ENCODE assay signal across 8 cellular contexts in the genomic region with DNA sequence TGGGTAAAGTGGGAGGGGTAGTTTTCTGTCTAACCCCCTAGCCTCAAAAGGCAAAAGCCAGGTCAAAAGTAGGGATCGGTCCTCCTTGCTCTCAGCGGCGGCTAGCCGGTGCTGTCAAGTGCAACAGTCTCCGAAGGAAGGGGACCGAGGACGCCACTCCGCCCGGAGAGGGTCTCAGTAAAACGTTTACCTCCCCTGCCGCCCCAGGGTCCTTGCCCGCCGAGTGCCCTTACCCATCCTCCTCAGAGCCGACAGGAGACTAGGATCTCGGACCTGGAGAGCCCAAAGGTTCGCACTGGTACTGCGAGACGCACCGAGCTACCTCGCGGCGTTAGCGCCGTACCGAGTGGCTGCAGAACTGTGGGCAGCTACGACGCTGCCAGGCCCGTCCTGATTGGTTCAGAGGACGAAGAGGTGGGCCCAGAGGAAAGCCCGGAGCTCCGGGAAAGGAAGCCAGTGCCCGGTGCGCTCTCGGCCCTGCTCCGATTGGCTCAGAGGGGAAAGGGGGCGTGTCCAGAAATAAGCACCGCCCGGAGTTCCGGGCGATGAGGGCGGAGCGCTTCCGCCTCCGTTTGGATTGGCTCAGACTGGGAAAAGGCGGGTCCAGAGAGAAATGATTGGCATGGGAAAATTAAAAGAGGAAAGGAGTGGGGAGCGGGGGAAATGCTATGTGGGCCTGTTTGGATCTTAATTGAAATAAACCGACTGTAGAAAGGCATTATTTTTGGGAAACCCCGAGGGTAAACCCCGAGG. TPM values are rescaled to one million over a fixed set of nuclear protein-coding genes. Genes with fewer than 3 reads are reported as not detected.
DNase-seq lines count a peak whose midpoint lies in the region; ATAC-seq and TF ChIP-seq lines count a peak whose summit lies in the region.
"Not testable (repeated sequence)": the region's sequence is repeated elsewhere in the genome, so short reads cannot be mapped to it uniquely, and the experiment has no call there.

A gene with protein sequence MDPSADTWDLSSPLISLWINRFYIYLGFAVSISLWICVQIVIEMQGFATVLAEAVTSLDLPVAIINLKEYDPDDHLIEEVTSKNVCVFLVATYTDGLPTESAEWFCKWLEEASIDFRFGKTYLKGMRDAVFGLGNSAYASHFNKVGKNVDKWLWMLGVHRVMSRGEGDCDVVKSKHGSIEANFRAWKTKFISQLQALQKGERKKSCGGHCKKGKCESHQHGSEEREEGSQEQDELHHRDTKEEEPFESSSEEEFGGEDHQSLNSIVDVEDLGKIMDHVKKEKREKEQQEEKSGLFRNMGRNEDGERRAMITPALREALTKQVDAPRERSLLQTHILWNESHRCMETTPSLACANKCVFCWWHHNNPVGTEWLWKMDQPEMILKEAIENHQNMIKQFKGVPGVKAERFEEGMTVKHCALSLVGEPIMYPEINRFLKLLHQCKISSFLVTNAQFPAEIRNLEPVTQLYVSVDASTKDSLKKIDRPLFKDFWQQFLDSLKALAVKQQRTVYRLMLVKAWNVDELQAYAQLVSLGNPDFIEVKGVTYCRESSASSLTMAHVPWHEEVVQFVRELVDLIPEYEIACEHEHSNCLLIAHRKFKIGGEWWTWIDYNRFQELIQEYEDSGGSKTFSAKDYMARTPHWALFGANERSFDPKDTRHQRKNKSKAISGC (minus strand): TSS at position 362 of the 753 bp plus-strand sequence. CDS start 125 bp downstream, at position 237.

- intact Hi-C loops in Panc1 (cut with micrococcal nuclease; ENCODE audit: unreplicated experiment): loop anchor here (5.0 kb wide), 1 partner anchor 84 kb away; no protein-coding TSS in a partner anchor

- ATAC-seq in GM21786 (IDR thresholded peaks at IDR 0.05; ENCODE audit: unreplicated experiment) (peak; percentile 88), Panc1 (peak; percentile 97), esophagus mucosa (peak; percentile 96)
- peak; percentile 90 for ATAC-seq in activated T-cell treated with anti-CD3 and anti-CD28 coated beads, Interleukin-2, amount 50 U/mL, for 72 hours (replicated peaks in 1 of 2)

- H3K36me3 Mint-ChIP-seq in activated T-cell treated with anti-CD3 and anti-CD28 coated beads, Interleukin-2, amount 50 U/mL, for 72 hours (ENCODE audit: insufficient read depth in 2 of 2): peaks cover 8 to 15% of the 10 kb centered on the region in 2 donors

- BruUV-seq in Panc1 (replicated peaks; lab: Mats Ljungman, UMichigan): not testable (repeated sequence)

- H3K36me3 ChIP-seq in KMS-11 (ENCODE audit: insufficient read depth): peaks cover 22% of the 10 kb centered on the region; the same call in 1 of the 2 replicates
- not testable (repeated sequence) for H3K36me3 ChIP-seq in Panc1 (ENCODE audit: control insufficient read depth, insufficient read depth, low read length); mucosa of stomach (ENCODE audit: control insufficient read depth, insufficient read depth, low read length)

- H3K4me1 Mint-ChIP-seq in activated T-cell treated with anti-CD3 and anti-CD28 coated beads, Interleukin-2, amount 50 U/mL, for 72 hours (ENCODE audit: low read depth): peaks cover 35% of the 10 kb centered on the region

- POLR2A ChIA-PET in Panc1 (lab: Charles Lee): not testable (repeated sequence)

- not testable (repeated sequence) for H3K9me3 ChIP-seq in Panc1 (ENCODE audit: control insufficient read depth, insufficient read depth, low read depth, low read length); mucosa of stomach (ENCODE audit: control insufficient read depth, low read length)

- H3K4me1 ChIP-seq in KMS-11 (ENCODE audit: low read depth, poor library complexity, severe bottlenecking): peaks cover 49% of the 10 kb centered on the region
- not testable (repeated sequence) for H3K4me1 ChIP-seq in Panc1 (ENCODE audit: control insufficient read depth, insufficient read depth, low read length); mucosa of stomach (ENCODE audit: control insufficient read depth, insufficient read depth, low read length)

- H3K27ac ChIP-seq in KMS-11: peak within 1 kb of the TSS; percentile 64
- peak within 1 kb of the TSS; percentile 86 for H3K27ac ChIP-seq in Panc1 (ENCODE audit: low read length)

- TF ChIP-seq CTCF in KMS-11 (conservative IDR thresholded peaks at IDR 0.05; ENCODE audit: low read depth, low read length); Panc1 (IDR thresholded peaks at IDR 0.05): not testable (repeated sequence)

- H3K27me3 ChIP-seq in KMS-11 (ENCODE audit: insufficient read depth, low read depth); Panc1 (ENCODE audit: control insufficient read depth, insufficient read depth, low read length); mucosa of stomach (ENCODE audit: control insufficient read depth, insufficient read depth, low read length): not testable (repeated sequence)

- H2AFZ ChIP-seq in KMS-11 (ENCODE audit: low read depth): peak within 1 kb of the TSS; percentile 72

- H3K27ac Mint-ChIP-seq in activated T-cell treated with anti-CD3 and anti-CD28 coated beads, Interleukin-2, amount 50 U/mL, for 72 hours: peak within 1 kb of the TSS; percentile 94

- H3K4me2 ChIP-seq in KMS-11: peak within 1 kb of the TSS; percentile 87

- DNase-seq in DMS79 treated with DMSO at 0.1 percent for 48 hours (lab: John Stamatoyannopoulos, UW): peak; percentile 96
- DNase-seq in Panc1 (ENCODE audit: low read depth, low spot score): peak; percentile 97
- peak; percentile 98 for DNase-seq in activated T-cell treated with anti-CD3 and anti-CD28 coated beads, Interleukin-2, amount 50 U/mL, for 72 hours
- peak; percentile 97 for DNase-seq in stimulated activated CD8-positive, alpha-beta memory T cell treated with anti-CD3 and anti-CD28 coated beads, Interleukin-4, amount 100 ng/mL, for 48 hours

- peaks cover 10% of the 10 kb centered on the region; the same call in 1 of the 2 replicates for H4K20me1 ChIP-seq in KMS-11 (ENCODE audit: insufficient read depth)

- H3K4me3 ChIP-seq in KMS-11 (IDR thresholded peaks at IDR 0.05; ENCODE audit: insufficient read depth, low read depth, low read length) (peak within 1 kb of the TSS; percentile 44), Panc1 (ENCODE audit: low read depth in 2 of 2, low read length in 2 of 2) (peak within 1 kb of the TSS; percentile 81 to 89), mucosa of stomach (ENCODE audit: low read length) (peak within 1 kb of the TSS; percentile 67)

- H3K4me3 Mint-ChIP-seq in activated T-cell treated with anti-CD3 and anti-CD28 coated beads, Interleukin-2, amount 50 U/mL, for 72 hours: peak within 1 kb of the TSS; percentile 92 to 95

- peak within 1 kb of the TSS; percentile 73 for H3K9ac ChIP-seq in KMS-11
- H3K9ac ChIP-seq in mucosa of stomach (ENCODE audit: low read length): peak within 1 kb of the TSS; percentile 53

- CTCF ChIA-PET in Panc1 (lab: Charles Lee): interaction anchor here (0.7 kb wide), 1 partner anchor 91 kb away, joined by 4 read pairs; no protein-coding TSS in a partner anchor

- peaks cover 69% of the 10 kb centered on the region for H3K79me2 ChIP-seq in KMS-11 (ENCODE audit: insufficient read depth, low read depth)

- not testable (repeated sequence) for H3K9me3 Mint-ChIP-seq in activated T-cell treated with anti-CD3 and anti-CD28 coated beads, Interleukin-2, amount 50 U/mL, for 72 hours

- not testable (repeated sequence) for H3K27me3 Mint-ChIP-seq in activated T-cell treated with anti-CD3 and anti-CD28 coated beads, Interleukin-2, amount 50 U/mL, for 72 hours (ENCODE audit: low read depth)

- in situ Hi-C loops in Panc1 (cut with HindIII; ENCODE audit: low pct_unique_long_range_greater_than_20kb, low sequenced_read_pairs): not testable (repeated sequence)

RNA-seq across cellular contexts. Expression of the gene that starts here (rescaled TPM):
- total RNA-seq in Panc1 (2021; ENCODE audit: unreplicated experiment) (2.3 TPM), esophagus mucosa (1.00 TPM)
- polyA plus RNA-seq in Panc1 (2012; ENCODE audit: insufficient read length): 1.6 TPM
- total RNA-seq in activated T-cell treated with anti-CD3 and anti-CD28 coated beads, Interleukin-2, amount 50 U/mL, for 72 hours: 1 to 10 TPM; 1.5 to 4.7 TPM

Comparison
In these comparisons a context has a peak if more than half of its experiments do, and no peak if none do; other contexts are left out.
1. Peak in every context shown above with its lines: DNase-seq, ATAC-seq, H3K4me3 ChIP-seq and H3K27ac ChIP-seq.
2. Peak in ATAC-seq in esophagus mucosa; RNA of the gene not detected or under 1 TPM.